ENCODE assay signal across 23 cellular contexts in the genomic region with DNA sequence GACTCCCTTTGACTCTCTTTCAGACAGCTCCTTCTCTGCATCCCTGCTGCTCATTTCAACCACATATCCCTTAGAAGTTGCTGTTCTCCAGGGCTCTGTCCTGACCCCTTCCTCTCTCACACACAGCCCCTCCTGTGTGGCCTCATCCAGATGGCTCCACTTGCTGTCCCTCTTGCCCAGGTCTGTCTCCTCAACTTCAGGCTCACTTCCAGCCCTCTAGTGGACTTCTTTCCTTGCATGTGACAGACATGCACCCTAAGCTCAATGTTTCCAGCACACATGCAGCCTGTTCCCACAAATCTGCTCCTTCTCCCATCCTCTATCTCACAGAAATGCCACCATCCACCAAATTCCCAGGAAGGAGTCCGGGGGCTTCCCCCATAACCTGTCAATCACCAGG.
"Had no signal": no experiment of that assay in that cellular context is flagged by ENCODE, and none has a peak within 500 bp of the region (broad histone marks: within the 10 kb centered on the region; RNA-seq: fewer than 3 reads in every experiment).

No MANE protein-coding gene starts in this region.

- H2AFZ ChIP-seq: parathyroid adenoma had no signal

- H3K4me3 Mint-ChIP-seq: naive thymus-derived CD8-positive, alpha-beta T cell; T-helper 2 cell treated with Interferon-gamma antibody and Interleukin-4, amounts not matched to agents 5 μg/mL and 100 μg/mL, for 36 hours had no signal

- H3K27ac Mint-ChIP-seq: naive thymus-derived CD8-positive, alpha-beta T cell; T-helper 2 cell treated with Interferon-gamma antibody and Interleukin-4, amounts not matched to agents 5 μg/mL and 100 μg/mL, for 36 hours had no signal

- H3K36me3 ChIP-seq: cardiac muscle cell, neutrophil, transverse colon, vagina had no signal

- ATAC-seq: foreskin keratinocyte; left cardiac atrium; naive thymus-derived CD8-positive, alpha-beta T cell; stimulated activated naive CD8-positive, alpha-beta T cell treated with anti-CD3 and anti-CD28 coated beads, Interleukin-15, Interleukin-2, amounts not matched to agents 100 U/mL and 50 U/mL, for 24 hours had no signal

- H3K27ac ChIP-seq: cardiac muscle cell, dorsolateral prefrontal cortex, epithelial cell of prostate, foreskin keratinocyte, neutrophil, parathyroid adenoma, transverse colon, vagina had no signal

- H3K27me3 ChIP-seq: vagina had no signal

- H3K9ac ChIP-seq: parathyroid adenoma had no signal

- H3K4me1 Mint-ChIP-seq: naive thymus-derived CD8-positive, alpha-beta T cell had no signal

- H3K36me3 Mint-ChIP-seq: naive thymus-derived CD8-positive, alpha-beta T cell had no signal

- H3K9me3 Mint-ChIP-seq: naive thymus-derived CD8-positive, alpha-beta T cell; T-helper 2 cell treated with Interferon-gamma antibody and Interleukin-4, amounts not matched to agents 5 μg/mL and 100 μg/mL, for 36 hours had no signal

- DNase-seq: activated CD4-positive, alpha-beta T cell treated with anti-CD3 and anti-CD28 coated beads, Interleukin-2, amount 50 U/mL, for 1 hour; activated CD8-positive, alpha-beta memory T cell treated with anti-CD3 and anti-CD28 coated beads for 24 hours; activated CD8-positive, alpha-beta memory T cell treated with anti-CD3 and anti-CD28 coated beads, Interleukin-2, amount 50 U/mL, for 48 hours; activated effector memory CD4-positive, alpha-beta T cell treated with Interleukin-2 at 50 U/mL for 16 hours; activated naive CD4-positive, alpha-beta T cell treated with anti-CD3 and anti-CD28 coated beads, Interleukin-2, amount 50 U/mL, for 16 hours; activated T-cell treated with anti-CD3 and anti-CD28 coated beads, Interleukin-2, amount 50 U/mL, for 48 hours; aorta; dorsolateral prefrontal cortex; foreskin keratinocyte; hippocampal formation; left cardiac atrium; mesenchymal stem cell; naive thymus-derived CD8-positive, alpha-beta T cell; stimulated activated CD4-positive, alpha-beta T cell treated with anti-CD3 and anti-CD28 coated beads, Interleukin-2, amount 100 ng/mL, for 24 hours; stimulated activated naive CD8-positive, alpha-beta T cell treated with anti-CD3 and anti-CD28 coated beads, Interleukin-15, Interleukin-2, amounts not matched to agents 100 U/mL and 50 U/mL, for 24 hours; substantia nigra; transverse colon had no signal

- H3K79me2 ChIP-seq: parathyroid adenoma had no signal

- H3K4me3 ChIP-seq: cardiac muscle cell, dorsolateral prefrontal cortex, transverse colon, vagina had no signal

- H3K9me3 ChIP-seq: neutrophil, transverse colon, vagina had no signal
